In the genomic region with DNA sequence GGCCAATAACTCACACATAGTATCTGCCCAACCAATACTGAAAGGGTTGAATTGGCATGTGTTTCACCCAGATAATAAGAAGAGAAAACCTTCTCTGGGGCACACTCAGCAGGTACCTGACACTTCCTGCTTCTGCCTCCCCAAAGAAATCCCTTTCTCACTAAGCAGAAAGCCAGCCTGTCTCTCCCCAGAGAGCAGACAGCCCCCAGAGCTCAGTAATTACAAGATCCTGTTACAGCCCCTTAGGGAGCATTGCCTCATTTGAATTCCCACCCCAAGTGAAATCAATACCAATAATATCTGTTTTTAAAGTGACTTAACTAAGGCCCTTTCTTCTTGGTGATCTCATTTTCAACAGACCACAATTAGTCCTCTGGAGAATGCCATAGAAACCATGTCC, we compare ENCODE assay signal across 26 cellular contexts. TPM values are rescaled to one million over a fixed set of nuclear protein-coding genes. Genes with fewer than 3 reads are reported as not detected.
A peak's percentile ranks its signal among the peaks of the same experiment; 100 is the strongest.
DNase-seq lines count a peak whose midpoint lies in the region; ATAC-seq, FAIRE-seq and TF ChIP-seq lines count a peak whose summit lies in the region.
"Had no signal": no experiment of that assay in that cellular context is flagged by ENCODE, and none has a peak within 500 bp of the region (broad histone marks: within the 10 kb centered on the region; RNA-seq: fewer than 3 reads in every experiment).

No MANE protein-coding gene starts in this region.

- no peaks in the 10 kb centered on the region for H3K27me3 Mint-ChIP-seq in glutamatergic neuron (ENCODE audit: unreplicated experiment)
- H3K27me3 Mint-ChIP-seq: activated naive CD4-positive, alpha-beta T cell treated with anti-CD3 and anti-CD28 coated beads, Interleukin-2, amount 50 U/mL, for 24 hours had no signal

- H3K27ac Mint-ChIP-seq in glutamatergic neuron (ENCODE audit: unreplicated experiment), result peak overlapping the region; percentile 52
- H3K27ac Mint-ChIP-seq: activated naive CD4-positive, alpha-beta T cell treated with anti-CD3 and anti-CD28 coated beads, Interleukin-2, amount 50 U/mL, for 24 hours had no signal

- peaks cover 6% of the 10 kb centered on the region for H3K36me3 Mint-ChIP-seq in glutamatergic neuron (ENCODE audit: unreplicated experiment)

- no peak for FAIRE-seq in GM19239 (lab: Jason Lieb, UNC)
- FAIRE-seq: kidney had no signal

- H3K4me3 Mint-ChIP-seq in glutamatergic neuron (ENCODE audit: unreplicated experiment), result no peak overlapping the region
- H3K4me3 Mint-ChIP-seq: activated naive CD4-positive, alpha-beta T cell treated with anti-CD3 and anti-CD28 coated beads, Interleukin-2, amount 50 U/mL, for 24 hours had no signal

- H3K9me3 Mint-ChIP-seq in glutamatergic neuron (ENCODE audit: unreplicated experiment), result peaks cover 1% of the 10 kb centered on the region
- H3K9me3 Mint-ChIP-seq: activated naive CD4-positive, alpha-beta T cell treated with anti-CD3 and anti-CD28 coated beads, Interleukin-2, amount 50 U/mL, for 24 hours had no signal

- ATAC-seq in GM19025 (IDR thresholded peaks at IDR 0.05; ENCODE audit: low read depth, unreplicated experiment), result peak; percentile 62
- ATAC-seq in GM19324 (IDR thresholded peaks at IDR 0.05; ENCODE audit: low FRiP score, unreplicated experiment), result no peak
- ATAC-seq: lower lobe of right lung, Right ventricle myocardium inferior had no signal

- peaks cover 9% of the 10 kb centered on the region for H3K4me1 Mint-ChIP-seq in glutamatergic neuron (ENCODE audit: low read depth, unreplicated experiment)
- H3K4me1 Mint-ChIP-seq: activated naive CD4-positive, alpha-beta T cell treated with anti-CD3 and anti-CD28 coated beads, Interleukin-2, amount 50 U/mL, for 24 hours had no signal

- TF ChIP-seq CTCF in glutamatergic neuron (IDR thresholded peaks at IDR 0.05; ENCODE audit: partially characterized antibody, unreplicated experiment), result no peak

- DNase-seq in DMS 273 (lab: John Stamatoyannopoulos, UW; ENCODE audit: unreplicated experiment) (peak; percentile 26), DMS 273 treated with DMSO at 0.1 percent for 48 hours (lab: John Stamatoyannopoulos, UW) (no peak), NCI-H2171 (lab: John Stamatoyannopoulos, UW) (peak; percentile 27), glutamatergic neuron (no peak), T1000 (lab: John Stamatoyannopoulos, UW) (no peak), GM19239 (ENCODE audit: insufficient read length, low spot score) (no peak)
- DNase-seq: activated CD4-positive, CD25-positive, alpha-beta regulatory T cell treated with anti-CD3 and anti-CD28 coated beads, Interleukin-2, amount 50 U/mL, for 72 hours; activated T-cell treated with anti-CD3 and anti-CD28 coated beads, Interleukin-2, amount 50 U/mL, for 48 hours; anterior cingulate cortex; cortex of kidney; DMS79 treated with DMSO at 0.1 percent for 48 hours; GM23248; kidney; lower lobe of right lung; NCI-H1105 treated with DMSO at 0.1 percent for 48 hours; NCI-H510A treated with DMSO at 0.1 percent for 48 hours; stimulated activated CD4-positive, alpha-beta T cell treated with anti-CD3 and anti-CD28 coated beads, Interleukin-1b, Interleukin-23, amount 100 ng/mL, for 48 hours; thyroid gland had no signal

RNA-seq across cellular contexts. Expression of a gene that starts 38.5 kb away (rescaled TPM):
- not detected for total RNA-seq in glutamatergic neuron (ENCODE audit: unreplicated experiment)
- total RNA-seq: cardiac muscle cell, GM23248, lower lobe of right lung, OCI-LY7, pulmonary artery endothelial cell, Right ventricle myocardium inferior, skeletal muscle tissue, thyroid gland had no signal

Comparison
In these comparisons a context has a peak if more than half of its experiments do, and no peak if none do; other contexts are left out.
1. DNase-seq: peak in DMS 273 (single experiment) and NCI-H2171 (single experiment); none in DMS 273 treated with DMSO at 0.1 percent for 48 hours (single experiment), glutamatergic neuron (single experiment), T1000 (single experiment) and GM19239 (single experiment).